In the genomic region with DNA sequence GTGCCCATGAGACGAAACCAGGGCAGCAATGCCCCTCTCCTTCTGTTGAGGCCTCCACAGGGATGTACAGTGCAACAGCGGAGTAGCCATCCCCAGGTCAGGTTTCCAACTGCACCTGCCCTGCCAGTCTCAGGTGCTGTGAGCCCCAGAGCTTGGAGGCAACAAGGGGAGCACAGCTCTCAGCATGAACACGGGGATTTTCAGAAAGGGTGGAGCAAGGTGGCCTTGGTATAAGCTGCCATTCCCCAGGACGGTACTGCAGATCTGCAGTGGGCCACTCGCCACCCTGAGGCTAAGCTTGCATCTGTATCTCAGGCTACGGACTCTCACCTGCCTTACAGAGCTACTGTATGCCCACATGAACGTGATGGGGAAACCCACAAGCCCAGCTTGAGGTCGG, we compare ENCODE assay signal across 20 cellular contexts.
A peak's percentile ranks its signal among the peaks of the same experiment; 100 is the strongest.
DNase-seq lines count a peak whose midpoint lies in the region; ATAC-seq, FAIRE-seq and TF ChIP-seq lines count a peak whose summit lies in the region.
"Had no signal": no experiment of that assay in that cellular context is flagged by ENCODE, and none has a peak within 500 bp of the region (broad histone marks: within the 10 kb centered on the region; RNA-seq: fewer than 3 reads in every experiment).

No MANE protein-coding gene starts in this region.

- DNase-seq in islet precursor cell, result peak; percentile 40
- DNase-seq in spleen, result peak; percentile 54
- DNase-seq in upper lobe of right lung, result no peak
- DNase-seq in pancreas, result no peak
- DNase-seq in SHP77 treated with DMSO at 0.1 percent for 48 hours (lab: John Stamatoyannopoulos, UW), result no peak
- no peak for DNase-seq in stimulated activated CD8-positive, alpha-beta memory T cell treated with anti-CD3 and anti-CD28 coated beads, Interleukin-4, amount 100 ng/mL, for 48 hours
- DNase-seq: Caco-2; CD4-positive, CD25-positive, alpha-beta regulatory T cell; CD8-positive, alpha-beta memory T cell; DMS153; DMS79; GDM1; H9 had no signal

- no peak for TF ChIP-seq POLR2A in spleen (IDR thresholded peaks at IDR 0.05)

- intact Hi-C loops in spleen (cut with DNase I; ENCODE audit: low total_unique reads) (no loop called here), upper lobe of right lung (cut with DNase I) (no loop called here), pancreas (cut with DNase I) (no loop called here)

- H3K4me1 ChIP-seq in spleen (no peaks in the 10 kb centered on the region), upper lobe of right lung (no peaks in the 10 kb centered on the region), pancreas (no peaks in the 10 kb centered on the region)
- H3K4me1 ChIP-seq: Caco-2 had no signal

- H3K4me3 ChIP-seq in spleen (no peak overlapping the region), upper lobe of right lung (no peak overlapping the region), pancreas (no peak overlapping the region)
- H3K4me3 ChIP-seq: BLaER1 treated with 17β-estradiol and CSF1 and Interleukin-3, amounts not matched to agents 10 nM and 100 nM; GM23338; K562 had no signal

- H3K36me3 ChIP-seq in spleen (no peaks in the 10 kb centered on the region), upper lobe of right lung (no peaks in the 10 kb centered on the region), pancreas (no peaks in the 10 kb centered on the region)
- H3K36me3 ChIP-seq: BLaER1 treated with 17β-estradiol and CSF1 and Interleukin-3, amounts not matched to agents 10 nM and 100 nM had no signal

- H3K27me3 ChIP-seq in spleen (replicated peaks in 1 of 7) (peaks cover 0 to 18% (median 0%) of the 10 kb centered on the region in 7 donors), upper lobe of right lung (no peaks in the 10 kb centered on the region), pancreas (no peaks in the 10 kb centered on the region)
- H3K27me3 ChIP-seq: BLaER1 treated with 17β-estradiol and CSF1 and Interleukin-3, amounts not matched to agents 10 nM and 100 nM had no signal

- no peak for FAIRE-seq in pancreas (lab: Jason Lieb, UNC)
- FAIRE-seq: D721Med, GM12892, GM18507, K562 had no signal

- ATAC-seq in upper lobe of right lung (peak; percentile 33), pancreas (no peak)
- ATAC-seq: GM23338, K562 had no signal

- H3K9me3 ChIP-seq in spleen (no peaks in the 10 kb centered on the region), upper lobe of right lung (no peaks in the 10 kb centered on the region), pancreas (no peaks in the 10 kb centered on the region)
- H3K9me3 ChIP-seq: BLaER1 treated with 17β-estradiol and CSF1 and Interleukin-3, amounts not matched to agents 10 nM and 100 nM; Caco-2 had no signal

- 59 to 73% (median 65%) methylated on average over 6 to 8 of the region's 8 CpGs for WGBS in spleen, 5 donors
- WGBS in pancreas, 2 donors, result 72 to 75% methylated on average over 8 of the region's 8 CpGs

- H3K27ac ChIP-seq in angular gyrus (ENCODE audit: low read depth, low read length) (peak overlapping the region; percentile 42), spleen (no peak overlapping the region), upper lobe of right lung (no peak overlapping the region), pancreas (no peak overlapping the region)
- H3K27ac ChIP-seq: BLaER1 treated with 17β-estradiol and CSF1 and Interleukin-3, amounts not matched to agents 10 nM and 100 nM had no signal

- TF ChIP-seq CTCF in spleen (IDR thresholded peaks at IDR 0.05 in 8 of 11, conservative IDR thresholded peaks at IDR 0.05 in 3 of 11) (no peak), upper lobe of right lung (IDR thresholded peaks at IDR 0.05) (no peak), pancreas (IDR thresholded peaks at IDR 0.05) (no peak)

Comparison
In these comparisons a context has a peak if more than half of its experiments do, and no peak if none do; other contexts are left out.
1. DNase-seq: peak in islet precursor cell (single experiment) and spleen (single experiment); none in upper lobe of right lung (single experiment), pancreas (0 of 6), SHP77 treated with DMSO at 0.1 percent for 48 hours (single experiment) and stimulated activated CD8-positive, alpha-beta memory T cell treated with anti-CD3 and anti-CD28 coated beads, Interleukin-4, amount 100 ng/mL, for 48 hours (single experiment).